Comparison of ENCODE assay signal across 8 cellular contexts in genomic region chr1:145214275-145214860, GRCh38. TPM values are rescaled to one million over a fixed set of nuclear protein-coding genes. Genes with fewer than 3 reads are reported as not detected.
DNase-seq lines count a peak whose midpoint lies in the region; ATAC-seq and TF ChIP-seq lines count a peak whose summit lies in the region.
"Not testable (repeated sequence)": the region's sequence is repeated elsewhere in the genome, so short reads cannot be mapped to it uniquely, and the experiment has no call there.

No MANE protein-coding gene starts in this region.

- not testable (repeated sequence) for H3K27ac ChIP-seq in neural progenitor cell

- not testable (repeated sequence) for H3K36me3 ChIP-seq in Caco-2 (ENCODE audit: control insufficient read depth, insufficient read depth, low read length); MG63; neural progenitor cell

- CTCF ChIA-PET in Caco-2 (lab: Charles Lee): not testable (repeated sequence)

- H3K27me3 ChIP-seq in Caco-2 (replicated peaks; ENCODE audit: control insufficient read depth, insufficient read depth, low read length); MG63; neural progenitor cell: not testable (repeated sequence)

- not testable (repeated sequence) for H3K27me3 Mint-ChIP-seq in Caco-2 (ENCODE audit: insufficient read depth, unreplicated experiment); neural progenitor cell (ENCODE audit: insufficient read depth, low read depth); stimulated activated naive CD8-positive, alpha-beta T cell treated with anti-CD3 and anti-CD28 coated beads, Interleukin-15, amount 100 ng/mL, for 72 hours

- POLR2A ChIA-PET in Caco-2 (lab: Charles Lee): not testable (repeated sequence)

- DNase-seq in Caco-2: peak in 1 of 2 experiments; percentile 18
- not testable (repeated sequence) for DNase-seq in MG63; neural progenitor cell (ENCODE audit: low spot score)
- peak; percentile 14 for DNase-seq in activated naive CD4-positive, alpha-beta T cell treated with anti-CD3 and anti-CD28 coated beads, Interleukin-2, amount 50 U/mL, for 16 hours
- peak; percentile 33 for DNase-seq in effector CD4-positive, alpha-beta T cell
- peak; percentile 56 to 57 for DNase-seq in stimulated activated naive CD8-positive, alpha-beta T cell treated with anti-CD3 and anti-CD28 coated beads, Interleukin-15, amount 100 ng/mL, for 72 hours

- not testable (repeated sequence) for H3K27ac Mint-ChIP-seq in Caco-2 (ENCODE audit: unreplicated experiment); neural progenitor cell; stimulated activated naive CD8-positive, alpha-beta T cell treated with anti-CD3 and anti-CD28 coated beads, Interleukin-15, amount 100 ng/mL, for 72 hours

- not testable (repeated sequence) for H3K4me1 ChIP-seq in Caco-2, neural progenitor cell

- peak overlapping the region; percentile 73 for H3K4me2 ChIP-seq in neural progenitor cell

- H3K36me3 Mint-ChIP-seq in Caco-2 (ENCODE audit: insufficient read depth, unreplicated experiment); neural progenitor cell: not testable (repeated sequence)

- H3K4me1 Mint-ChIP-seq in Caco-2 (ENCODE audit: low read depth, unreplicated experiment); neural progenitor cell; stimulated activated naive CD8-positive, alpha-beta T cell treated with anti-CD3 and anti-CD28 coated beads, Interleukin-15, amount 100 ng/mL, for 72 hours: not testable (repeated sequence)

- BruUV-seq in Caco-2 (replicated peaks; lab: Mats Ljungman, UMichigan): TSS peak; percentile 39

- intact Hi-C loops in Caco-2 (cut with micrococcal nuclease; ENCODE audit: unreplicated experiment): not testable (repeated sequence)

- TF ChIP-seq CTCF in Caco-2 (IDR thresholded peaks at IDR 0.05; ENCODE audit: insufficient read depth in 1 of 2, low read depth in 1 of 2, low read length in 1 of 2, severe bottlenecking in 1 of 2, unreplicated experiment in 1 of 2); WI38 (IDR thresholded peaks at IDR 0.05; ENCODE audit: low read depth, low read length); neural progenitor cell (IDR thresholded peaks at IDR 0.05): not testable (repeated sequence)

- H3K4me3 Mint-ChIP-seq in Caco-2 (ENCODE audit: unreplicated experiment) (peak overlapping the region; percentile 51), neural progenitor cell (peak overlapping the region; percentile 76)
- H3K4me3 Mint-ChIP-seq in stimulated activated naive CD8-positive, alpha-beta T cell treated with anti-CD3 and anti-CD28 coated beads, Interleukin-15, amount 100 ng/mL, for 72 hours: peak overlapping the region in 1 of 2 donors; percentile 64

- H4K20me1 ChIP-seq in neural progenitor cell (ENCODE audit: low read depth): not testable (repeated sequence)

- not testable (repeated sequence) for H3F3A ChIP-seq in neural progenitor cell (ENCODE audit: low read depth)

- not testable (repeated sequence) for H3K9me3 ChIP-seq in Caco-2; MG63; neural progenitor cell (ENCODE audit: low read depth)

- H3K9me3 Mint-ChIP-seq in Caco-2 (ENCODE audit: unreplicated experiment); neural progenitor cell; stimulated activated naive CD8-positive, alpha-beta T cell treated with anti-CD3 and anti-CD28 coated beads, Interleukin-15, amount 100 ng/mL, for 72 hours: not testable (repeated sequence)

- peak overlapping the region; percentile 17 for H2AFZ ChIP-seq in neural progenitor cell (replicated peaks)

- not testable (repeated sequence) for H3K9ac ChIP-seq in neural progenitor cell

- not testable (repeated sequence) for ATAC-seq in stimulated activated naive CD8-positive, alpha-beta T cell treated with anti-CD3 and anti-CD28 coated beads, Interleukin-15, amount 100 ng/mL, for 72 hours

- not testable (repeated sequence) for H3K79me2 ChIP-seq in neural progenitor cell (ENCODE audit: low read depth)

- H3K4me3 ChIP-seq in Caco-2 (ENCODE audit: low read depth, low read length) (peak overlapping the region; percentile 19), MG63 (peak overlapping the region; percentile 38), WI38 (ENCODE audit: low read depth, low read length) (peak overlapping the region; percentile 54), iPS-11a (ENCODE audit: low read depth, low read length) (peak overlapping the region; percentile 17), neural progenitor cell (peak overlapping the region; percentile 43)

RNA-seq across cellular contexts. Expression of gene PPIAL4D, which starts 27.6 kb away (rescaled TPM):
- not detected in 2 replicates for total RNA-seq in Caco-2 (2022)
- not detected in 2 replicates for total RNA-seq in MG63 (2014; rRNA removed; shearing (Covaris generic); ENCODE audit: low replicate concordance)
- not detected in 2 replicates for total RNA-seq in neural progenitor cell (ENCODE audit: low replicate concordance)
